In genomic region chr17:21033350-21033749, GRCh38 we compare ENCODE assay signal across 12 cellular contexts. TPM values are rescaled to one million over a fixed set of nuclear protein-coding genes. Genes with fewer than 3 reads are reported as not detected.
A peak's percentile ranks its signal among the peaks of the same experiment; 100 is the strongest.
DNase-seq lines count a peak whose midpoint lies in the region; ATAC-seq, FAIRE-seq and TF ChIP-seq lines count a peak whose summit lies in the region.
"Had no signal": no experiment of that assay in that cellular context is flagged by ENCODE, and none has a peak within 500 bp of the region (broad histone marks: within the 10 kb centered on the region; RNA-seq: fewer than 3 reads in every experiment).

No MANE protein-coding gene starts in this region.

- peaks cover 47% of the 10 kb centered on the region for H3K36me3 Mint-ChIP-seq in activated naive CD4-positive, alpha-beta T cell treated with anti-CD3 and anti-CD28 coated beads, Interleukin-2, amount 10 ng/mL, durations not matched to agents 7 days and 5 days
- peaks cover 59% of the 10 kb centered on the region for H3K36me3 Mint-ChIP-seq in activated T-helper 2 cell treated with anti-CD3 and anti-CD28 coated beads, Interferon-gamma antibody, Interleukin-2, Interleukin-4, amounts not matched to agents 10 μg/mL and 5 μg/mL and 100 μg/mL, durations not matched to agents 14 hours and 24 hours and 36 hours (ENCODE audit: low read depth)

- no peaks in the 10 kb centered on the region for H3K27me3 Mint-ChIP-seq in activated naive CD4-positive, alpha-beta T cell treated with anti-CD3 and anti-CD28 coated beads, Interleukin-2, amount 10 ng/mL, durations not matched to agents 7 days and 5 days
- H3K27me3 Mint-ChIP-seq in activated T-helper 2 cell treated with anti-CD3 and anti-CD28 coated beads, Interferon-gamma antibody, Interleukin-2, Interleukin-4, amounts not matched to agents 10 μg/mL and 5 μg/mL and 100 μg/mL, durations not matched to agents 14 hours and 24 hours and 36 hours (ENCODE audit: low read depth) = no peaks in the 10 kb centered on the region
- no peaks in the 10 kb centered on the region for H3K27me3 Mint-ChIP-seq in stimulated activated naive CD8-positive, alpha-beta T cell treated with anti-CD3 and anti-CD28 coated beads, Interleukin-15, amount 100 ng/mL, for 72 hours

- H3K4me3 Mint-ChIP-seq in activated naive CD4-positive, alpha-beta T cell treated with anti-CD3 and anti-CD28 coated beads, Interleukin-2, amount 10 ng/mL, durations not matched to agents 7 days and 5 days = peak overlapping the region; percentile 71
- H3K4me3 Mint-ChIP-seq in activated T-helper 2 cell treated with anti-CD3 and anti-CD28 coated beads, Interferon-gamma antibody, Interleukin-2, Interleukin-4, amounts not matched to agents 10 μg/mL and 5 μg/mL and 100 μg/mL, durations not matched to agents 14 hours and 24 hours and 36 hours (ENCODE audit: low read depth) = peak overlapping the region; percentile 65
- H3K4me3 Mint-ChIP-seq in stimulated activated naive CD8-positive, alpha-beta T cell treated with anti-CD3 and anti-CD28 coated beads, Interleukin-15, amount 100 ng/mL, for 72 hours = peak overlapping the region; percentile 89 to 92

- intact Hi-C loops in activated T-helper 2 cell treated with anti-CD3 and anti-CD28 coated beads, Interferon-gamma antibody, Interleukin-2, Interleukin-4, amounts not matched to agents 10 μg/mL and 5 μg/mL and 100 μg/mL, durations not matched to agents 14 hours and 24 hours and 36 hours (cut with micrococcal nuclease) = no loop called here

- ATAC-seq in stimulated activated naive CD8-positive, alpha-beta T cell treated with anti-CD3 and anti-CD28 coated beads, Interleukin-15, amount 100 ng/mL, for 72 hours = peak; percentile 39

- no peaks in the 10 kb centered on the region for H3K9me3 Mint-ChIP-seq in activated naive CD4-positive, alpha-beta T cell treated with anti-CD3 and anti-CD28 coated beads, Interleukin-2, amount 10 ng/mL, durations not matched to agents 7 days and 5 days
- H3K9me3 Mint-ChIP-seq in activated T-helper 2 cell treated with anti-CD3 and anti-CD28 coated beads, Interferon-gamma antibody, Interleukin-2, Interleukin-4, amounts not matched to agents 10 μg/mL and 5 μg/mL and 100 μg/mL, durations not matched to agents 14 hours and 24 hours and 36 hours = no peaks in the 10 kb centered on the region
- H3K9me3 Mint-ChIP-seq in stimulated activated naive CD8-positive, alpha-beta T cell treated with anti-CD3 and anti-CD28 coated beads, Interleukin-15, amount 100 ng/mL, for 72 hours = no peaks in the 10 kb centered on the region

- H3K4me1 Mint-ChIP-seq in activated naive CD4-positive, alpha-beta T cell treated with anti-CD3 and anti-CD28 coated beads, Interleukin-2, amount 10 ng/mL, durations not matched to agents 7 days and 5 days = peaks cover 84% of the 10 kb centered on the region
- H3K4me1 Mint-ChIP-seq in activated T-helper 2 cell treated with anti-CD3 and anti-CD28 coated beads, Interferon-gamma antibody, Interleukin-2, Interleukin-4, amounts not matched to agents 10 μg/mL and 5 μg/mL and 100 μg/mL, durations not matched to agents 14 hours and 24 hours and 36 hours (ENCODE audit: low read depth) = peaks cover 74% of the 10 kb centered on the region
- H3K4me1 Mint-ChIP-seq in stimulated activated naive CD8-positive, alpha-beta T cell treated with anti-CD3 and anti-CD28 coated beads, Interleukin-15, amount 100 ng/mL, for 72 hours = peaks cover 92% of the 10 kb centered on the region

- no peak for DNase-seq in activated naive CD4-positive, alpha-beta T cell treated with anti-CD3 and anti-CD28 coated beads, Interleukin-2, amount 10 ng/mL, durations not matched to agents 7 days and 5 days
- no peak for DNase-seq in activated naive CD4-positive, alpha-beta T cell treated with Interleukin-2 at 50 U/mL for 16 hours
- DNase-seq in activated T-helper 2 cell treated with anti-CD3 and anti-CD28 coated beads, Interferon-gamma antibody, Interleukin-2, Interleukin-4, amounts not matched to agents 10 μg/mL and 5 μg/mL and 100 μg/mL, durations not matched to agents 14 hours and 24 hours and 36 hours (ENCODE audit: low spot score) = no peak
- peak; percentile 51 for DNase-seq in iris pigment epithelial cell (ENCODE audit: low read depth)
- DNase-seq in stimulated activated naive CD8-positive, alpha-beta T cell treated with anti-CD3 and anti-CD28 coated beads, Interleukin-15, amount 100 ng/mL, for 72 hours = no peak
- no peak for DNase-seq in urothelium cell line (ENCODE audit: low spot score)
- no peak for DNase-seq in SIG-M5 (lab: John Stamatoyannopoulos, UW)
- DNase-seq in GM13977 (ENCODE audit: low spot score) = no peak
- DNase-seq: dermis blood vessel endothelial cell, mammary epithelial cell, NCI-H1048, NCI-H526 treated with DMSO at 0.1 percent for 48 hours had no signal

- CTCF ChIA-PET in activated naive CD4-positive, alpha-beta T cell treated with anti-CD3 and anti-CD28 coated beads, Interleukin-2, amount 10 ng/mL, durations not matched to agents 7 days and 5 days (lab: Charles Lee) = interaction anchor here (0.7 to 2.1 kb wide), 2 partner anchors 10 to 1385 kb away, joined by 4 to 17 read pairs; partner anchors contain the start of genes ALDH3A2 and USP22

- TF ChIP-seq CTCF in GM13977 (IDR thresholded peaks at IDR 0.05; ENCODE audit: extremely low read depth, insufficient read depth, missing control alignments) = no peak

- in situ Hi-C loops in GM13977 (cut with MboI; ENCODE audit: low pct_unique_long_range_greater_than_20kb, low sequenced_read_pairs, unreplicated experiment) = no loop called here

- no peak for FAIRE-seq in urothelium cell line (lab: Jason Lieb, UNC)

- H3K27ac Mint-ChIP-seq in activated naive CD4-positive, alpha-beta T cell treated with anti-CD3 and anti-CD28 coated beads, Interleukin-2, amount 10 ng/mL, durations not matched to agents 7 days and 5 days = peak overlapping the region; percentile 84
- peak overlapping the region; percentile 73 for H3K27ac Mint-ChIP-seq in activated T-helper 2 cell treated with anti-CD3 and anti-CD28 coated beads, Interferon-gamma antibody, Interleukin-2, Interleukin-4, amounts not matched to agents 10 μg/mL and 5 μg/mL and 100 μg/mL, durations not matched to agents 14 hours and 24 hours and 36 hours
- peak overlapping the region; percentile 99 for H3K27ac Mint-ChIP-seq in stimulated activated naive CD8-positive, alpha-beta T cell treated with anti-CD3 and anti-CD28 coated beads, Interleukin-15, amount 100 ng/mL, for 72 hours

RNA-seq across cellular contexts. Expression of gene USP22, which starts 9.5 kb away (rescaled TPM):
- 147 and 167 TPM in 2 replicates for total RNA-seq in activated T-helper 2 cell treated with anti-CD3 and anti-CD28 coated beads, Interferon-gamma antibody, Interleukin-2, Interleukin-4, amounts not matched to agents 10 μg/mL and 5 μg/mL and 100 μg/mL, durations not matched to agents 14 hours and 24 hours and 36 hours
